In genomic region chr2:74741076-74741460, GRCh38 we compare ENCODE assay signal across 11 cellular contexts.
DNase-seq lines count a peak whose midpoint lies in the region; ATAC-seq, FAIRE-seq and TF ChIP-seq lines count a peak whose summit lies in the region.
"Had no signal": no experiment of that assay in that cellular context is flagged by ENCODE, and none has a peak within 500 bp of the region (broad histone marks: within the 10 kb centered on the region; RNA-seq: fewer than 3 reads in every experiment).

No MANE protein-coding gene starts in this region.

- H3K27me3 Mint-ChIP-seq in Calu3 (ENCODE audit: unreplicated experiment): no peaks in the 10 kb centered on the region

- TF ChIP-seq CTCF in Calu3 (IDR thresholded peaks at IDR 0.05; ENCODE audit: unreplicated experiment) (no peak), RWPE1 (conservative IDR thresholded peaks at IDR 0.05; ENCODE audit: low read depth) (no peak), foreskin keratinocyte (conservative IDR thresholded peaks at IDR 0.05) (no peak), gastrocnemius medialis (IDR thresholded peaks at IDR 0.05 in 4 of 5, conservative IDR thresholded peaks at IDR 0.05 in 1 of 5) (no peak)

- peaks cover 40% of the 10 kb centered on the region for H3K4me1 Mint-ChIP-seq in Calu3 (ENCODE audit: low read depth, unreplicated experiment)

- H3K4me1 ChIP-seq in foreskin keratinocyte (peaks cover 23% of the 10 kb centered on the region), gastrocnemius medialis (peaks cover 4 to 5% of the 10 kb centered on the region in 2 donors)

- CTCF ChIA-PET in Calu3 (lab: Charles Lee) (interaction anchor here (0.6 kb wide), 1 partner anchor 10 kb away, joined by 6 read pairs; no protein-coding TSS in a partner anchor), RWPE1 (lab: Yijun Ruan, JAX) (interaction anchor here (0.5 to 1.0 kb wide), 3 partner anchors 8 to 9 kb away, joined by 3 to 4 read pairs (median 4); no protein-coding TSS in a partner anchor)

- peaks cover 8% of the 10 kb centered on the region for H3K9me3 Mint-ChIP-seq in Calu3 (ENCODE audit: low read depth, unreplicated experiment)
- H3K9me3 Mint-ChIP-seq: natural killer cell treated with Interleukin-12 subunit alpha and Interleukin-12 subunit beta and Interleukin-15 and Interleukin-18, amount 100 ng/mL, for 72 hours had no signal

- TF ChIP-seq POLR2A in gastrocnemius medialis (IDR thresholded peaks at IDR 0.05): no peak

- intact Hi-C loops in Calu3 (cut with micrococcal nuclease; ENCODE audit: unreplicated experiment) (no loop called here), gastrocnemius medialis (cut with DNase I; ENCODE audit: low total_unique reads) (no loop called here)

- H3K27ac Mint-ChIP-seq in Calu3 (ENCODE audit: unreplicated experiment): peak overlapping the region; percentile 67
- H3K27ac Mint-ChIP-seq: natural killer cell treated with Interleukin-12 subunit alpha and Interleukin-12 subunit beta and Interleukin-15 and Interleukin-18, amount 100 ng/mL, for 72 hours had no signal

- ATAC-seq in foreskin keratinocyte (peak; percentile 78), gastrocnemius medialis (peak; percentile 29 to 40)

- H3K36me3 Mint-ChIP-seq in Calu3 (ENCODE audit: insufficient read depth, unreplicated experiment): no peaks in the 10 kb centered on the region

- H3K27me3 ChIP-seq in foreskin keratinocyte (no peaks in the 10 kb centered on the region), gastrocnemius medialis (no peaks in the 10 kb centered on the region)
- H3K27me3 ChIP-seq: spleen had no signal

- no peak for DNase-seq in Calu3
- DNase-seq in RWPE1 (ENCODE audit: low spot score): peak; percentile 92
- DNase-seq in foreskin keratinocyte: no peak
- DNase-seq in gastrocnemius medialis: no peak
- no peak for DNase-seq in activated CD8-positive, alpha-beta memory T cell treated with anti-CD3 and anti-CD28 coated beads for 24 hours
- DNase-seq in NCI-H1436 treated with DMSO at 0.1 percent for 48 hours (lab: John Stamatoyannopoulos, UW): no peak
- no peak for DNase-seq in GM19239 (ENCODE audit: insufficient read length, low spot score)
- no peak for DNase-seq in NCI-H146 treated with DMSO at 0.1 percent for 48 hours (lab: John Stamatoyannopoulos, UW; ENCODE audit: unreplicated experiment)
- DNase-seq: activated T-cell treated with anti-CD3 and anti-CD28 coated beads, Interleukin-2, amount 50 U/mL, for 48 hours; spleen had no signal

- H3K4me3 ChIP-seq in gastrocnemius medialis: no peak overlapping the region
- H3K4me3 ChIP-seq: spleen had no signal

- no TSS peak for BruUV-seq in Calu3 (replicated peaks; lab: Mats Ljungman, UMichigan)

- in situ Hi-C loops in gastrocnemius medialis (cut with MboI; ENCODE audit: low sequenced_read_pairs in 4 of 4): no loop called here

- H3K9me3 ChIP-seq in gastrocnemius medialis: no peaks in the 10 kb centered on the region

- POLR2A ChIA-PET in RWPE1 (lab: Yijun Ruan, JAX; ENCODE audit: low non-redundant PET): no interaction called here

- H3K4me3 Mint-ChIP-seq in Calu3 (ENCODE audit: low read depth, unreplicated experiment): peak overlapping the region; percentile 38
- H3K4me3 Mint-ChIP-seq: natural killer cell treated with Interleukin-12 subunit alpha and Interleukin-12 subunit beta and Interleukin-15 and Interleukin-18, amount 100 ng/mL, for 72 hours had no signal

- H3K27ac ChIP-seq in RWPE1: peak overlapping the region; percentile 99
- peak overlapping the region; percentile 74 for H3K27ac ChIP-seq in foreskin keratinocyte
- H3K27ac ChIP-seq in gastrocnemius medialis: peak overlapping the region in 2 of 4 donors; percentile 38 to 73

- no peak for FAIRE-seq in GM19239 (lab: Jason Lieb, UNC)

- H3K36me3 ChIP-seq in gastrocnemius medialis: no peaks in the 10 kb centered on the region
- H3K36me3 ChIP-seq: spleen had no signal
